ENCODE assay signal across 1 cellular context in genomic region chr2:152336103-152336853, GRCh38.
TF ChIP-seq lines count a peak whose summit lies in the region.

No MANE protein-coding gene starts in this region.

TF ChIP-seq in HepG2, 621 proteins besides CTCF, POLR2A, EP300 and RAD21 (continued from another document and continues in another):
- no peak for TF ChIP-seq BRF2 (CRISPR knock-in tag; IDR thresholded peaks at IDR 0.05)
- no peak for TF ChIP-seq ZNF788 (CRISPR knock-in tag; IDR thresholded peaks at IDR 0.05; ENCODE audit: borderline replicate concordance)
- peak; percentile 91 for TF ChIP-seq ZFP37 (CRISPR knock-in tag; IDR thresholded peaks at IDR 0.05; ENCODE audit: borderline replicate concordance)
- TF ChIP-seq FOXM1 (CRISPR knock-in tag; IDR thresholded peaks at IDR 0.05) = peak; percentile 75; the same call in 1 of the 2 replicates
- TF ChIP-seq SP1 (IDR thresholded peaks at IDR 0.05) = no peak
- no peak for TF ChIP-seq SP1 (CRISPR knock-in tag; IDR thresholded peaks at IDR 0.05)
- peak; percentile 53; the same call in 1 of the 2 replicates for TF ChIP-seq ZNF773 (CRISPR knock-in tag; IDR thresholded peaks at IDR 0.05; ENCODE audit: borderline replicate concordance)
- TF ChIP-seq, protein P1, sequence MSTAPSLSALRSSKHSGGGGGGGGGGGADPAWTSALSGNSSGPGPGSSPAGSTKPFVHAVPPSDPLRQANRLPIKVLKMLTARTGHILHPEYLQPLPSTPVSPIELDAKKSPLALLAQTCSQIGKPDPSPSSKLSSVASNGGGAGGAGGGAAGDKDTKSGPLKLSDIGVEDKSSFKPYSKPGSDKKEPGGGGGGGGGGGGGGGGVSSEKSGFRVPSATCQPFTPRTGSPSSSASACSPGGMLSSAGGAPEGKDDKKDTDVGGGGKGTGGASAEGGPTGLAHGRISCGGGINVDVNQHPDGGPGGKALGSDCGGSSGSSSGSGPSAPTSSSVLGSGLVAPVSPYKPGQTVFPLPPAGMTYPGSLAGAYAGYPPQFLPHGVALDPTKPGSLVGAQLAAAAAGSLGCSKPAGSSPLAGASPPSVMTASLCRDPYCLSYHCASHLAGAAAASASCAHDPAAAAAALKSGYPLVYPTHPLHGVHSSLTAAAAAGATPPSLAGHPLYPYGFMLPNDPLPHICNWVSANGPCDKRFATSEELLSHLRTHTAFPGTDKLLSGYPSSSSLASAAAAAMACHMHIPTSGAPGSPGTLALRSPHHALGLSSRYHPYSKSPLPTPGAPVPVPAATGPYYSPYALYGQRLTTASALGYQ (CRISPR knock-in tag; IDR thresholded peaks at IDR 0.05) = no peak
- TF ChIP-seq SSRP1 (CRISPR knock-in tag; IDR thresholded peaks at IDR 0.05) = 0 out of 2 replicates have a peak, but pooled peaks have one; percentile 15
- no peak for TF ChIP-seq CCAR2 (optimal IDR thresholded peaks at IDR 0.05; ENCODE audit: low read depth, low read length)
- TF ChIP-seq, protein P2, sequence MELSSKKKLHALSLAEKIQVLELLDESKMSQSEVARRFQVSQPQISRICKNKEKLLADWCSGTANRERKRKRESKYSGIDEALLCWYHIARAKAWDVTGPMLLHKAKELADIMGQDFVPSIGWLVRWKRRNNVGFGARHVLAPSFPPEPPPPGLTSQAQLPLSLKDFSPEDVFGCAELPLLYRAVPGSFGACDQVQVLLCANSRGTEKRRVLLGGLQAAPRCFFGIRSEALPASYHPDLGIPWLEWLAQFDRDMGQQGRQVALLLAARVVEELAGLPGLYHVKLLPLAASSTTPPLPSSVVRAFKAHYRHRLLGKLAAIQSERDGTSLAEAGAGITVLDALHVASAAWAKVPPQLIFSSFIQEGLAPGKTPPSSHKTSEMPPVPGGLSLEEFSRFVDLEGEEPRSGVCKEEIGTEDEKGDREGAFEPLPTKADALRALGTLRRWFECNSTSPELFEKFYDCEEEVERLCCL (CRISPR knock-in tag; IDR thresholded peaks at IDR 0.05; ENCODE audit: borderline replicate concordance) = 0 out of 2 replicates have a peak, but pooled peaks have one; percentile 14
- TF ChIP-seq ZNF441 (CRISPR knock-in tag; IDR thresholded peaks at IDR 0.05; ENCODE audit: borderline replicate concordance) = 0 out of 2 replicates have a peak, but pooled peaks have one; percentile 56
- TF ChIP-seq, protein P3, sequence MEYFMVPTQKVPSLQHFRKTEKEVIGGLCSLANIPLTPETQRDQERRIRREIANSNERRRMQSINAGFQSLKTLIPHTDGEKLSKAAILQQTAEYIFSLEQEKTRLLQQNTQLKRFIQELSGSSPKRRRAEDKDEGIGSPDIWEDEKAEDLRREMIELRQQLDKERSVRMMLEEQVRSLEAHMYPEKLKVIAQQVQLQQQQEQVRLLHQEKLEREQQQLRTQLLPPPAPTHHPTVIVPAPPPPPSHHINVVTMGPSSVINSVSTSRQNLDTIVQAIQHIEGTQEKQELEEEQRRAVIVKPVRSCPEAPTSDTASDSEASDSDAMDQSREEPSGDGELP (IDR thresholded peaks at IDR 0.05; ENCODE audit: borderline replicate concordance, low read depth) = no peak
- peak; percentile 27; the same call in 1 of the 2 replicates for TF ChIP-seq ZBTB3 (CRISPR knock-in tag; IDR thresholded peaks at IDR 0.05; ENCODE audit: borderline replicate concordance, low read depth)
- TF ChIP-seq YEATS2 (CRISPR knock-in tag; IDR thresholded peaks at IDR 0.05; ENCODE audit: borderline replicate concordance) = no peak
- TF ChIP-seq, protein P4, sequence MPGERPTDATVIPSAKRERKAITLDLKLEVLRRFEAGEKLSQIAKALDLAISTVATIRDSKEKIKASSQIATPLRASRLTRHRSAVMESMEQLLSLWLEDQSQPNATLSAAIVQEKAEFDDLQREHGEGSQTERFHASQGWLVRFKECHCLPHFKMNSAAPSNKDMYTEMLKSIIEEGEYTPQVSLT (CRISPR knock-in tag; IDR thresholded peaks at IDR 0.05; ENCODE audit: borderline replicate concordance, low read depth) = no peak
- no peak for TF ChIP-seq RFXAP (CRISPR knock-in tag; IDR thresholded peaks at IDR 0.05; ENCODE audit: borderline replicate concordance)
- no peak for TF ChIP-seq TEAD3 (CRISPR knock-in tag; optimal IDR thresholded peaks at IDR 0.05; ENCODE audit: borderline replicate concordance)
- no peak for TF ChIP-seq ZNF720 (CRISPR knock-in tag; IDR thresholded peaks at IDR 0.05)
- no peak; the same call in 1 of the 2 replicates for TF ChIP-seq SIN3A (IDR thresholded peaks at IDR 0.05; ENCODE audit: borderline replicate concordance, low read depth, low read length)
- no peak for TF ChIP-seq SNAPC4 (CRISPR knock-in tag; IDR thresholded peaks at IDR 0.05)
- no peak for TF ChIP-seq ZSCAN29 (CRISPR knock-in tag; conservative IDR thresholded peaks at IDR 0.05)
- TF ChIP-seq FOXA3 (CRISPR knock-in tag; IDR thresholded peaks at IDR 0.05) = no peak
- TF ChIP-seq ADNP (CRISPR knock-in tag; IDR thresholded peaks at IDR 0.05) = no peak
- no peak for TF ChIP-seq ZNF180 (CRISPR knock-in tag; IDR thresholded peaks at IDR 0.05; ENCODE audit: borderline replicate concordance, low read depth)
- no peak for TF ChIP-seq NFE2L1 (CRISPR knock-in tag; IDR thresholded peaks at IDR 0.05; ENCODE audit: borderline replicate concordance)
- TF ChIP-seq, protein P5, sequence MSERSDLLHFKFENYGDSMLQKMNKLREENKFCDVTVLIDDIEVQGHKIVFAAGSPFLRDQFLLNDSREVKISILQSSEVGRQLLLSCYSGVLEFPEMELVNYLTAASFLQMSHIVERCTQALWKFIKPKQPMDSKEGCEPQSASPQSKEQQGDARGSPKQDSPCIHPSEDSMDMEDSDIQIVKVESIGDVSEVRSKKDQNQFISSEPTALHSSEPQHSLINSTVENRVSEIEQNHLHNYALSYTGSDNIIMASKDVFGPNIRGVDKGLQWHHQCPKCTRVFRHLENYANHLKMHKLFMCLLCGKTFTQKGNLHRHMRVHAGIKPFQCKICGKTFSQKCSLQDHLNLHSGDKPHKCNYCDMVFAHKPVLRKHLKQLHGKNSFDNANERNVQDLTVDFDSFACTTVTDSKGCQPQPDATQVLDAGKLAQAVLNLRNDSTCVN (CRISPR knock-in tag; IDR thresholded peaks at IDR 0.05; ENCODE audit: borderline replicate concordance) = no peak; the same call in 1 of the 2 replicates
- TF ChIP-seq, protein P6, sequence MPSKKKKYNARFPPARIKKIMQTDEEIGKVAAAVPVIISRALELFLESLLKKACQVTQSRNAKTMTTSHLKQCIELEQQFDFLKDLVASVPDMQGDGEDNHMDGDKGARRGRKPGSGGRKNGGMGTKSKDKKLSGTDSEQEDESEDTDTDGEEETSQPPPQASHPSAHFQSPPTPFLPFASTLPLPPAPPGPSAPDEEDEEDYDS (CRISPR knock-in tag; IDR thresholded peaks at IDR 0.05) = no peak
- TF ChIP-seq, protein P7, sequence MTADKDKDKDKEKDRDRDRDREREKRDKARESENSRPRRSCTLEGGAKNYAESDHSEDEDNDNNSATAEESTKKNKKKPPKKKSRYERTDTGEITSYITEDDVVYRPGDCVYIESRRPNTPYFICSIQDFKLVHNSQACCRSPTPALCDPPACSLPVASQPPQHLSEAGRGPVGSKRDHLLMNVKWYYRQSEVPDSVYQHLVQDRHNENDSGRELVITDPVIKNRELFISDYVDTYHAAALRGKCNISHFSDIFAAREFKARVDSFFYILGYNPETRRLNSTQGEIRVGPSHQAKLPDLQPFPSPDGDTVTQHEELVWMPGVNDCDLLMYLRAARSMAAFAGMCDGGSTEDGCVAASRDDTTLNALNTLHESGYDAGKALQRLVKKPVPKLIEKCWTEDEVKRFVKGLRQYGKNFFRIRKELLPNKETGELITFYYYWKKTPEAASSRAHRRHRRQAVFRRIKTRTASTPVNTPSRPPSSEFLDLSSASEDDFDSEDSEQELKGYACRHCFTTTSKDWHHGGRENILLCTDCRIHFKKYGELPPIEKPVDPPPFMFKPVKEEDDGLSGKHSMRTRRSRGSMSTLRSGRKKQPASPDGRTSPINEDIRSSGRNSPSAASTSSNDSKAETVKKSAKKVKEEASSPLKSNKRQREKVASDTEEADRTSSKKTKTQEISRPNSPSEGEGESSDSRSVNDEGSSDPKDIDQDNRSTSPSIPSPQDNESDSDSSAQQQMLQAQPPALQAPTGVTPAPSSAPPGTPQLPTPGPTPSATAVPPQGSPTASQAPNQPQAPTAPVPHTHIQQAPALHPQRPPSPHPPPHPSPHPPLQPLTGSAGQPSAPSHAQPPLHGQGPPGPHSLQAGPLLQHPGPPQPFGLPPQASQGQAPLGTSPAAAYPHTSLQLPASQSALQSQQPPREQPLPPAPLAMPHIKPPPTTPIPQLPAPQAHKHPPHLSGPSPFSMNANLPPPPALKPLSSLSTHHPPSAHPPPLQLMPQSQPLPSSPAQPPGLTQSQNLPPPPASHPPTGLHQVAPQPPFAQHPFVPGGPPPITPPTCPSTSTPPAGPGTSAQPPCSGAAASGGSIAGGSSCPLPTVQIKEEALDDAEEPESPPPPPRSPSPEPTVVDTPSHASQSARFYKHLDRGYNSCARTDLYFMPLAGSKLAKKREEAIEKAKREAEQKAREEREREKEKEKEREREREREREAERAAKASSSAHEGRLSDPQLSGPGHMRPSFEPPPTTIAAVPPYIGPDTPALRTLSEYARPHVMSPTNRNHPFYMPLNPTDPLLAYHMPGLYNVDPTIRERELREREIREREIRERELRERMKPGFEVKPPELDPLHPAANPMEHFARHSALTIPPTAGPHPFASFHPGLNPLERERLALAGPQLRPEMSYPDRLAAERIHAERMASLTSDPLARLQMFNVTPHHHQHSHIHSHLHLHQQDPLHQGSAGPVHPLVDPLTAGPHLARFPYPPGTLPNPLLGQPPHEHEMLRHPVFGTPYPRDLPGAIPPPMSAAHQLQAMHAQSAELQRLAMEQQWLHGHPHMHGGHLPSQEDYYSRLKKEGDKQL (CRISPR knock-in tag; IDR thresholded peaks at IDR 0.05; ENCODE audit: low read depth) = no peak
- TF ChIP-seq ZNF414 (CRISPR knock-in tag; IDR thresholded peaks at IDR 0.05) = no peak
